1 cellular context compared by ENCODE assay signal in the genomic region with DNA sequence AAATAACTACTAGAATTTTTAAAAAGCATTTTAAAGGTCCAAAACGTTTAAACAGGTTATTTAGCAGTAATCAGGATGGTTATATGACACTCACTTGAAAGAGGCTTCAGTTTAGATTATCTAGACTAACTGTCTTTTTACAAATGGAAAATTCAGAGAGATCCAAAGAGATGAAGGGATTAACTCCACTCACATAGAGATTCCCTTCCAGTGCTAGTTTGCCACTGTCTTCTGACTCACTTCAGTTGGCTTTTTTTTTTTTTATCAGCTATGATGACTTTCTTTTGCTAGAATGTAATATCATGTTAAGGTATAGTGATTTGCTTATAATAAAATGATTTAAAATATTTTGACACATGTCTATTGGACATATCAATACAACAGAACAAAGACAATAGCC.
TF ChIP-seq lines count a peak whose summit lies in the region.

No MANE protein-coding gene starts in this region.

TF ChIP-seq in A549, 52 proteins besides CTCF, POLR2A, EP300 and RAD21 (continued from another document):
- TF ChIP-seq ZSCAN20 (CRISPR knock-in tag; IDR thresholded peaks at IDR 0.05): no peak
- TF ChIP-seq CHD4 (IDR thresholded peaks at IDR 0.05; ENCODE audit: borderline replicate concordance): no peak
- TF ChIP-seq FOSL2 (IDR thresholded peaks at IDR 0.05): no peak
- TF ChIP-seq FOSL2 (CRISPR knock-in tag; IDR thresholded peaks at IDR 0.05): no peak
- TF ChIP-seq, protein P1, sequence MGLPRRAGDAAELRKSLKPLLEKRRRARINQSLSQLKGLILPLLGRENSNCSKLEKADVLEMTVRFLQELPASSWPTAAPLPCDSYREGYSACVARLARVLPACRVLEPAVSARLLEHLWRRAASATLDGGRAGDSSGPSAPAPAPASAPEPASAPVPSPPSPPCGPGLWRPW (IDR thresholded peaks at IDR 0.05): no peak
- TF ChIP-seq HDAC2 (IDR thresholded peaks at IDR 0.05): no peak
- TF ChIP-seq RCOR1 (IDR thresholded peaks at IDR 0.05; ENCODE audit: low read depth, low read length): no peak
- TF ChIP-seq ESRRA (IDR thresholded peaks at IDR 0.05; ENCODE audit: borderline replicate concordance, low read length): no peak
- TF ChIP-seq HOXA7 (CRISPR knock-in tag; IDR thresholded peaks at IDR 0.05): no peak
